Comparison of ENCODE assay signal across 10 cellular contexts in genomic region chr1:168623003-168623828, GRCh38. TPM values are rescaled to one million over a fixed set of nuclear protein-coding genes. Genes with fewer than 3 reads are reported as not detected.
DNase-seq lines count a peak whose midpoint lies in the region; ATAC-seq and TF ChIP-seq lines count a peak whose summit lies in the region.
"Had no signal": no experiment of that assay in that cellular context is flagged by ENCODE, and none has a peak within 500 bp of the region (broad histone marks: within the 10 kb centered on the region; RNA-seq: fewer than 3 reads in every experiment).

No MANE protein-coding gene starts in this region.

- no peaks in the 10 kb centered on the region for H4K20me1 ChIP-seq in SK-N-SH (ENCODE audit: insufficient read depth)

- no peaks in the 10 kb centered on the region for H3K79me2 ChIP-seq in SK-N-SH (ENCODE audit: insufficient read depth)

- CTCF ChIA-PET in SK-N-SH (lab: Yijun Ruan, JAX): interaction anchor here (1.1 to 1.7 kb wide), 2 partner anchors 14 to 725 kb away, joined by 3 to 6 read pairs; no protein-coding TSS in a partner anchor

- H3K9me2 ChIP-seq in SK-N-SH: no peaks in the 10 kb centered on the region

- H3K36me3 ChIP-seq in SK-N-SH (replicated peaks in 1 of 2; ENCODE audit: control insufficient read depth in 1 of 2, insufficient read depth in 2 of 2, low read length in 1 of 2) (no peaks in the 10 kb centered on the region), upper lobe of right lung (no peaks in the 10 kb centered on the region)

- peaks cover 9 to 15% of the 10 kb centered on the region in 2 experiments for H3K4me1 ChIP-seq in SK-N-SH (ENCODE audit: control insufficient read depth in 1 of 2, insufficient read depth in 2 of 2, low read depth in 1 of 2, low read length in 1 of 2)
- no peaks in the 10 kb centered on the region for H3K4me1 ChIP-seq in upper lobe of right lung

- peak; percentile 69 for ATAC-seq in Right ventricle myocardium superior (ENCODE audit: poor library complexity)
- peak; percentile 69 for ATAC-seq in upper lobe of right lung
- no peak for ATAC-seq in HG03342 (IDR thresholded peaks at IDR 0.05; ENCODE audit: unreplicated experiment)

- WGBS in SK-N-SH (ENCODE audit: low lambda C conversion rate): 53% methylated on average over 8 of the region's 8 CpGs

- no peak for TF ChIP-seq RAD21 in SK-N-SH (IDR thresholded peaks at IDR 0.05; ENCODE audit: low read length)

- intact Hi-C loops in Right ventricle myocardium superior (cut with DNase I) (no loop called here), upper lobe of right lung (cut with DNase I) (no loop called here)

- peak overlapping the region; percentile 7; the same call in 1 of the 2 replicates for H3K4me2 ChIP-seq in SK-N-SH

- peak in 1 of 2 experiments; percentile 82; a peak in 1 of 4 replicates for TF ChIP-seq EP300 in SK-N-SH (IDR thresholded peaks at IDR 0.05; ENCODE audit: borderline replicate concordance in 1 of 2, low read depth in 1 of 2, low read length in 1 of 2)

- H3F3A ChIP-seq in SK-N-SH (replicated peaks; ENCODE audit: insufficient read depth): peaks cover 12% of the 10 kb centered on the region

- TF ChIP-seq CTCF in SK-N-SH (IDR thresholded peaks at IDR 0.05): peak; percentile 34
- no peak for TF ChIP-seq CTCF in upper lobe of right lung (IDR thresholded peaks at IDR 0.05)
- TF ChIP-seq CTCF in GM13976 (IDR thresholded peaks at IDR 0.05; ENCODE audit: borderline replicate concordance, control extremely low read depth, extremely low read depth, insufficient read depth, missing control alignments): no peak
- TF ChIP-seq CTCF in coronary artery (IDR thresholded peaks at IDR 0.05): no peak

- H3K9me3 ChIP-seq in SK-N-SH: no peaks in the 10 kb centered on the region
- no peaks in the 10 kb centered on the region for H3K9me3 ChIP-seq in upper lobe of right lung

- H3K4me3 ChIP-seq in SK-N-SH (ENCODE audit: low read depth in 2 of 2, low read length in 1 of 2): no peak overlapping the region
- H3K4me3 ChIP-seq in upper lobe of right lung: no peak overlapping the region
- H3K4me3 ChIP-seq in coronary artery: no peak overlapping the region

- POLR2A ChIA-PET in SK-N-SH (lab: Yijun Ruan, JAX): no interaction called here

- peak overlapping the region; percentile 36 to 96 for H3K27ac ChIP-seq in SK-N-SH (ENCODE audit: low read depth in 2 of 2, low read length in 1 of 2)
- no peak overlapping the region for H3K27ac ChIP-seq in upper lobe of right lung
- H3K27ac ChIP-seq in coronary artery: no peak overlapping the region

- no peak overlapping the region for H2AFZ ChIP-seq in SK-N-SH (ENCODE audit: low read depth)

- H3K9ac ChIP-seq in SK-N-SH: no peak overlapping the region

- in situ Hi-C loops in GM13976 (cut with MboI; ENCODE audit: low sequenced_read_pairs, unreplicated experiment): loop anchor here (25.0 kb wide), 1 partner anchor 489 kb away; the partner anchor contains the start of gene ATP1B1

- peak; percentile 7 for DNase-seq in NCI-H510A treated with DMSO at 0.1 percent for 48 hours (lab: John Stamatoyannopoulos, UW)
- no peak for DNase-seq in NCI-H510A (lab: John Stamatoyannopoulos, UW)
- no peak for DNase-seq in SK-N-SH
- DNase-seq in Right ventricle myocardium superior: no peak
- no peak for DNase-seq in upper lobe of right lung
- DNase-seq in GM13976 (ENCODE audit: low spot score): no peak
- no peak for DNase-seq in coronary artery (ENCODE audit: low spot score)
- DNase-seq: cerebellar nuclear complex, NCI-H1694 had no signal

- no peaks in the 10 kb centered on the region for H3K27me3 ChIP-seq in SK-N-SH (ENCODE audit: insufficient read depth)
- no peaks in the 10 kb centered on the region for H3K27me3 ChIP-seq in upper lobe of right lung

TF ChIP-seq in SK-N-SH, 30 proteins besides CTCF, POLR2A, EP300 and RAD21 (continues in another document):
- TF ChIP-seq SIN3A (IDR thresholded peaks at IDR 0.05; ENCODE audit: borderline replicate concordance, low read depth, low read length): 0 out of 2 replicates have a peak, but pooled peaks have one; percentile 46
- no peak for TF ChIP-seq FOXM1 (IDR thresholded peaks at IDR 0.05; ENCODE audit: low read depth)
- TF ChIP-seq USF1 (IDR thresholded peaks at IDR 0.05; ENCODE audit: borderline replicate concordance, low read depth): 0 out of 2 replicates have a peak, but pooled peaks have one; percentile 17
- peak; percentile 14; the same call in 1 of the 2 replicates for TF ChIP-seq SMC3 (IDR thresholded peaks at IDR 0.05; ENCODE audit: low read depth, low read length)
- TF ChIP-seq GATA2 (CRISPR knock-in tag; IDR thresholded peaks at IDR 0.05): no peak
- TF ChIP-seq TEAD4 (IDR thresholded peaks at IDR 0.05; ENCODE audit: borderline replicate concordance, insufficient read depth): peak; percentile 58; the same call in 1 of the 2 replicates
- TF ChIP-seq POLR2AphosphoS5 (IDR thresholded peaks at IDR 0.05; ENCODE audit: low read depth, low read length): peak; percentile 54; the same call in 1 of the 2 replicates
- TF ChIP-seq MXI1 (IDR thresholded peaks at IDR 0.05; ENCODE audit: low read depth, low read length): no peak
- peak; percentile 90 for TF ChIP-seq TCF12 (IDR thresholded peaks at IDR 0.05)
- no peak for TF ChIP-seq YY1 (IDR thresholded peaks at IDR 0.05; ENCODE audit: low read depth)
- no peak for TF ChIP-seq REST (IDR thresholded peaks at IDR 0.05; ENCODE audit: low read depth, low read length)
- no peak for TF ChIP-seq RFX5 (IDR thresholded peaks at IDR 0.05; ENCODE audit: low read length)
- TF ChIP-seq, protein P1, sequence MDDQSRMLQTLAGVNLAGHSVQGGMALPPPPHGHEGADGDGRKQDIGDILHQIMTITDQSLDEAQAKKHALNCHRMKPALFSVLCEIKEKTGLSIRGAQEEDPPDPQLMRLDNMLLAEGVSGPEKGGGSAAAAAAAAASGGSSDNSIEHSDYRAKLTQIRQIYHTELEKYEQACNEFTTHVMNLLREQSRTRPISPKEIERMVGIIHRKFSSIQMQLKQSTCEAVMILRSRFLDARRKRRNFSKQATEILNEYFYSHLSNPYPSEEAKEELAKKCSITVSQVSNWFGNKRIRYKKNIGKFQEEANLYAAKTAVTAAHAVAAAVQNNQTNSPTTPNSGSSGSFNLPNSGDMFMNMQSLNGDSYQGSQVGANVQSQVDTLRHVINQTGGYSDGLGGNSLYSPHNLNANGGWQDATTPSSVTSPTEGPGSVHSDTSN (IDR thresholded peaks at IDR 0.05): peak; percentile 77
- 0 out of 2 replicates have a peak, but pooled peaks have one; percentile 44 for TF ChIP-seq MAX (IDR thresholded peaks at IDR 0.05; ENCODE audit: low read depth)
- TF ChIP-seq FOXJ3 (CRISPR knock-in tag; IDR thresholded peaks at IDR 0.05): no peak
- peak; percentile 95 for TF ChIP-seq FOSL2 (IDR thresholded peaks at IDR 0.05; ENCODE audit: borderline replicate concordance, low read depth)
- TF ChIP-seq EZH2phosphoT487 (IDR thresholded peaks at IDR 0.05; ENCODE audit: borderline replicate concordance, low read depth): no peak
- peak; percentile 90; the same call in 1 of the 2 replicates for TF ChIP-seq RXRA (IDR thresholded peaks at IDR 0.05; ENCODE audit: borderline replicate concordance, low read depth)
- no peak for TF ChIP-seq TAF1 (IDR thresholded peaks at IDR 0.05; ENCODE audit: borderline replicate concordance, low read depth, low read length)
- TF ChIP-seq RCOR1 (IDR thresholded peaks at IDR 0.05; ENCODE audit: low read length): no peak
- peak; percentile 22; the same call in 1 of the 2 replicates for TF ChIP-seq GABPA (IDR thresholded peaks at IDR 0.05; ENCODE audit: low read depth)
- TF ChIP-seq JUND (IDR thresholded peaks at IDR 0.05): peak; percentile 91
- peak; percentile 85 for TF ChIP-seq NFIC (IDR thresholded peaks at IDR 0.05; ENCODE audit: borderline replicate concordance)

RNA-seq across cellular contexts. Expression of gene XCL1, which starts 46.8 kb away (rescaled TPM):
- not detected in 2 replicates for polyA plus RNA-seq in SK-N-SH (2012; rRNA removed)
- polyA plus RNA-seq in SK-N-SH (2012; cell fraction: cytosol; rRNA removed): 0.01 TPM in 1 of 2 replicates, not detected in the other
- polyA plus RNA-seq in SK-N-SH (2012; cell fraction: nucleus; rRNA removed): 0.09 and 0.11 TPM in 2 replicates
- total RNA-seq in Right ventricle myocardium superior: 0.48 TPM
- 0.90 TPM for total RNA-seq in upper lobe of right lung

Comparison
In these comparisons a context has a peak if more than half of its experiments do, and no peak if none do; other contexts are left out.
1. H3K27ac ChIP-seq: peak in SK-N-SH (2 of 2); none in upper lobe of right lung (single experiment) and coronary artery (0 of 2).